1 cellular context compared by ENCODE assay signal in genomic region chr1:19061343-19061742, GRCh38.
TF ChIP-seq lines count a peak whose summit lies in the region.

No MANE protein-coding gene starts in this region.

TF ChIP-seq in HEK293, 187 proteins besides CTCF, POLR2A, EP300 and RAD21:
- TF ChIP-seq ZNF513 (tag by site-specific recombination; IDR thresholded peaks at IDR 0.05), result peak; percentile 90
- no peak for TF ChIP-seq ZNF747 (tag by site-specific recombination; IDR thresholded peaks at IDR 0.05)
